In the genomic region with DNA sequence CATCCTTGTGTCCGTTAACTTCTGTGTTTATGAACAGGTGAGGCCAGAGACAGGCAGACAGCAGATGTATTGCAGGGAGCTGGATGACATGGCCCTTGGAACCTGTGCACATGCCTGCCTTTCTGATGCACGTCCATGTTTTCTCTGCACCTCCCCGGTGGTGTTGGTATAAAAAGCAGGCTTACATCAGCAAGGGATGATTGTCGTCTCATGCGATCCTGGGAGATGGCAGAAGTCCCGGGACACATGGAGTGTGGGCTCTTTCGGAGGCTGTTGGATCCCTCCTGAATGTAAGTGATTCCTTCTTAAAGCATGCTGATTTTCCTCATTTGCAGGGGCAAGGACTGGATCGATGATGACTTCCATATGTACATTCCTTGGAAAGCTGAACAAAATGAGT, we compare ENCODE assay signal across 20 cellular contexts.
A peak's percentile ranks its signal among the peaks of the same experiment; 100 is the strongest.
DNase-seq lines count a peak whose midpoint lies in the region; ATAC-seq, FAIRE-seq and TF ChIP-seq lines count a peak whose summit lies in the region.
"Had no signal": no experiment of that assay in that cellular context is flagged by ENCODE, and none has a peak within 500 bp of the region (broad histone marks: within the 10 kb centered on the region; RNA-seq: fewer than 3 reads in every experiment).

No MANE protein-coding gene starts in this region.

- intact Hi-C loops in HepG2 (cut with micrococcal nuclease; ENCODE audit: unreplicated experiment) (no loop called here), psoas muscle (cut with DNase I) (no loop called here)

- H4K20me1 ChIP-seq in HepG2 (ENCODE audit: insufficient read depth, low read length) = no peaks in the 10 kb centered on the region
- H4K20me1 ChIP-seq in hepatocyte (ENCODE audit: insufficient read depth, poor library complexity, severe bottlenecking) = no peaks in the 10 kb centered on the region

- H3K36me3 Mint-ChIP-seq in endothelial cell (ENCODE audit: low read depth, unreplicated experiment) = peaks cover 66% of the 10 kb centered on the region

- H2AFZ ChIP-seq in HepG2 (ENCODE audit: low read length) = no peak overlapping the region
- H2AFZ ChIP-seq in hepatocyte = no peak overlapping the region

- H3K9me3 ChIP-seq in liver (ENCODE audit: control insufficient read depth in 4 of 4, low read length in 3 of 4) (peaks cover 24 to 93% (median 89%) of the 10 kb centered on the region in 4 donors), HepG2 (ENCODE audit: low read length) (peaks cover 86% of the 10 kb centered on the region), psoas muscle (peaks cover 73% of the 10 kb centered on the region), hepatocyte (ENCODE audit: low read depth) (peaks cover 3% of the 10 kb centered on the region)

- no peak overlapping the region for H3K9ac ChIP-seq in liver (ENCODE audit: low read depth in 1 of 2, low read length in 2 of 2)
- no peak overlapping the region for H3K9ac ChIP-seq in HepG2 (ENCODE audit: insufficient read depth, low read depth, low read length)

- H3K27ac Mint-ChIP-seq in endothelial cell (ENCODE audit: unreplicated experiment) = no peak overlapping the region
- H3K27ac Mint-ChIP-seq: CD4-positive, alpha-beta T cell; HFFc6 had no signal

- in situ Hi-C loops in HepG2 (cut with HindIII; ENCODE audit: extremely low pct_ligation_motif_present, low pct_unique_long_range_greater_than_20kb) = no loop called here

- TF ChIP-seq EP300 in HepG2 (IDR thresholded peaks at IDR 0.05; ENCODE audit: low read depth in 2 of 2, low read length in 2 of 2) = no peak
- no peak for TF ChIP-seq EP300 in HepG2 (CRISPR knock-in tag; IDR thresholded peaks at IDR 0.05; ENCODE audit: borderline replicate concordance)

- H3K27me3 ChIP-seq in liver (ENCODE audit: control insufficient read depth in 4 of 4, insufficient read depth in 4 of 4, low read length in 3 of 4) = no peaks in the 10 kb centered on the region
- no peaks in the 10 kb centered on the region for H3K27me3 ChIP-seq in HepG2 (ENCODE audit: control insufficient read depth in 1 of 2, insufficient read depth in 2 of 2, low read length in 2 of 2)
- H3K27me3 ChIP-seq in psoas muscle (ENCODE audit: insufficient read depth in 3 of 3, low read length in 2 of 3) = no peaks in the 10 kb centered on the region
- H3K27me3 ChIP-seq in hepatocyte = no peaks in the 10 kb centered on the region

- H3K4me3 ChIP-seq in liver (ENCODE audit: low read depth in 1 of 3, low read length in 3 of 3) (peak overlapping the region in 2 of 3 donors; percentile 2 to 45), HepG2 (replicated peaks in 1 of 3; ENCODE audit: insufficient read depth in 1 of 3, low read depth in 2 of 3, low read length in 3 of 3) (no peak overlapping the region), psoas muscle (no peak overlapping the region), hepatocyte (no peak overlapping the region)
- H3K4me3 ChIP-seq: K562 had no signal

- no peak for ATAC-seq in HepG2
- ATAC-seq in psoas muscle = peak in 3 of 4 donors; percentile 31 to 50 (median 44)
- ATAC-seq: K562 had no signal

- H3K36me3 ChIP-seq in liver (ENCODE audit: control insufficient read depth in 4 of 4, insufficient read depth in 3 of 4, low read depth in 1 of 4, low read length in 3 of 4) (peaks cover 11 to 100% (median 77%) of the 10 kb centered on the region in 4 donors), HepG2 (replicated peaks in 1 of 2; ENCODE audit: control insufficient read depth in 1 of 2, insufficient read depth in 2 of 2, low read length in 2 of 2) (peaks cover 26 to 51% of the 10 kb centered on the region in 2 experiments), psoas muscle (ENCODE audit: insufficient read depth in 1 of 2, low read depth in 1 of 2) (peaks cover 0 to 79% of the 10 kb centered on the region in 2 donors), hepatocyte (replicated peaks; ENCODE audit: insufficient read depth, low read depth) (no peaks in the 10 kb centered on the region)

- TF ChIP-seq RAD21 in liver (IDR thresholded peaks at IDR 0.05) = no peak
- no peak for TF ChIP-seq RAD21 in HepG2 (CRISPR knock-in tag; IDR thresholded peaks at IDR 0.05)

- H3K4me1 ChIP-seq in liver (ENCODE audit: control insufficient read depth in 4 of 4, insufficient read depth in 4 of 4, low read length in 3 of 4) (no peaks in the 10 kb centered on the region), HepG2 (ENCODE audit: insufficient read depth, low read length) (no peaks in the 10 kb centered on the region), psoas muscle (no peaks in the 10 kb centered on the region), hepatocyte (ENCODE audit: insufficient read depth) (no peaks in the 10 kb centered on the region)

- BruUV-seq in HepG2 (replicated peaks; lab: Mats Ljungman, UMichigan) = no TSS peak

- H3K27me3 Mint-ChIP-seq in endothelial cell (ENCODE audit: unreplicated experiment) = peaks cover 7% of the 10 kb centered on the region
- H3K27me3 Mint-ChIP-seq: CD4-positive, alpha-beta T cell had no signal

- H3K9me2 ChIP-seq in hepatocyte (replicated peaks; ENCODE audit: insufficient read depth) = no peaks in the 10 kb centered on the region

- peaks cover 11% of the 10 kb centered on the region for H3K9me3 Mint-ChIP-seq in endothelial cell (ENCODE audit: unreplicated experiment)

- H3K4me2 ChIP-seq in HepG2 (ENCODE audit: low read depth, low read length) (no peak overlapping the region), hepatocyte (no peak overlapping the region)

- no peak for TF ChIP-seq POLR2A in HepG2 (IDR thresholded peaks at IDR 0.05; ENCODE audit: insufficient read depth in 1 of 2, low read depth in 2 of 2, low read length in 2 of 2)

- peak overlapping the region; percentile 16 for H3K4me3 Mint-ChIP-seq in endothelial cell (ENCODE audit: unreplicated experiment)
- H3K4me3 Mint-ChIP-seq: CD4-positive, alpha-beta T cell; HFFc6 had no signal

- no peaks in the 10 kb centered on the region for H3K79me2 ChIP-seq in HepG2 (ENCODE audit: insufficient read depth, low read length)
- H3K79me2 ChIP-seq in hepatocyte = no peaks in the 10 kb centered on the region

- H3K4me1 Mint-ChIP-seq in endothelial cell (ENCODE audit: unreplicated experiment) = no peaks in the 10 kb centered on the region

- no peak for TF ChIP-seq CTCF in liver (IDR thresholded peaks at IDR 0.05; ENCODE audit: low read depth, low read length, missing input control)
- no peak for TF ChIP-seq CTCF in HepG2 (CRISPR knock-in tag; IDR thresholded peaks at IDR 0.05)
- TF ChIP-seq CTCF in endothelial cell (IDR thresholded peaks at IDR 0.05; ENCODE audit: unreplicated experiment) = no peak
- no peak for TF ChIP-seq CTCF in psoas muscle (IDR thresholded peaks at IDR 0.05)
- TF ChIP-seq CTCF in hepatocyte (IDR thresholded peaks at IDR 0.05; ENCODE audit: poor library complexity) = no peak

- no peak for DNase-seq in HepG2 (ENCODE audit: low spot score)
- no peak for DNase-seq in endothelial cell (ENCODE audit: low spot score)
- DNase-seq in psoas muscle = no peak
- no peak for DNase-seq in occipital lobe (lab: John Stamatoyannopoulos, UW)
- DNase-seq in NCI-H510A (lab: John Stamatoyannopoulos, UW) = no peak
- DNase-seq in hepatocyte (ENCODE audit: low spot score) = no peak
- DNase-seq: CD4-positive, alpha-beta T cell; COR-L47; DMS79 treated with DMSO at 0.1 percent for 48 hours; H7; HFFc6; MM.1S; NCI-H1048; NCI-H1417 treated with DMSO at 0.1 percent for 48 hours; NCI-H187; NCI-H446; NCI-H526 treated with DMSO at 0.1 percent for 48 hours; RPMI8226 had no signal

- 86% methylated on average over 8 of the region's 8 CpGs for WGBS in liver
- 73% methylated on average over 3 of the region's 8 CpGs for WGBS in HepG2 (ENCODE audit: low lambda C conversion rate)
- WGBS in psoas muscle, 3 donors = 65 to 76% (median 73%) methylated on average over 8 of the region's 8 CpGs
- WGBS in hepatocyte (ENCODE audit: low lambda C conversion rate, missing lambda C conversion rate) = 85% methylated on average over 8 of the region's 8 CpGs

- no peak for FAIRE-seq in HepG2 (lab: Jason Lieb, UNC)
- FAIRE-seq: K562 had no signal

- POLR2A ChIA-PET in HepG2 (lab: Yijun Ruan, JAX) = no interaction called here

- H3K27ac ChIP-seq in liver (ENCODE audit: low read depth in 1 of 2, low read length in 2 of 2) (no peak overlapping the region), HepG2 (ENCODE audit: extremely low read length, insufficient read depth, low read length) (no peak overlapping the region), psoas muscle (no peak overlapping the region), hepatocyte (no peak overlapping the region)

- CTCF ChIA-PET in HepG2 (lab: Yijun Ruan, JAX; ENCODE audit: low intra/inter-chr PET ratio, low total read pairs) = no interaction called here

TF ChIP-seq in liver, 16 proteins besides CTCF, POLR2A, EP300 and RAD21 (continues in another document):
- TF ChIP-seq YY1 (IDR thresholded peaks at IDR 0.05) (no peak), GABPA (IDR thresholded peaks at IDR 0.05 in 1 of 2, conservative IDR thresholded peaks at IDR 0.05 in 1 of 2) (no peak), TAF1 (conservative IDR thresholded peaks at IDR 0.05) (no peak), FOXA1 (IDR thresholded peaks at IDR 0.05) (no peak), JUND (IDR thresholded peaks at IDR 0.05) (no peak), FOXA2 (IDR thresholded peaks at IDR 0.05) (no peak), RXRA (IDR thresholded peaks at IDR 0.05) (no peak)
- TF ChIP-seq, protein P1, sequence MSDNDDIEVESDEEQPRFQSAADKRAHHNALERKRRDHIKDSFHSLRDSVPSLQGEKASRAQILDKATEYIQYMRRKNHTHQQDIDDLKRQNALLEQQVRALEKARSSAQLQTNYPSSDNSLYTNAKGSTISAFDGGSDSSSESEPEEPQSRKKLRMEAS (IDR thresholded peaks at IDR 0.05) = no peak
- TF ChIP-seq, protein P2, sequence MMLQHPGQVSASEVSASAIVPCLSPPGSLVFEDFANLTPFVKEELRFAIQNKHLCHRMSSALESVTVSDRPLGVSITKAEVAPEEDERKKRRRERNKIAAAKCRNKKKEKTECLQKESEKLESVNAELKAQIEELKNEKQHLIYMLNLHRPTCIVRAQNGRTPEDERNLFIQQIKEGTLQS (IDR thresholded peaks at IDR 0.05) = no peak

TF ChIP-seq in HepG2, 621 proteins besides CTCF, POLR2A, EP300 and RAD21 (continues in another document):
- TF ChIP-seq ZNF546 (CRISPR knock-in tag; conservative IDR thresholded peaks at IDR 0.05) = no peak
- no peak for TF ChIP-seq NCOR1 (IDR thresholded peaks at IDR 0.05; ENCODE audit: borderline replicate concordance, low read length)
- TF ChIP-seq ZNF776 (CRISPR knock-in tag; IDR thresholded peaks at IDR 0.05) = no peak
- no peak for TF ChIP-seq ZNF17 (CRISPR knock-in tag; IDR thresholded peaks at IDR 0.05)
- TF ChIP-seq PHF20 (CRISPR knock-in tag; IDR thresholded peaks at IDR 0.05) = no peak
- no peak for TF ChIP-seq ZNF343 (CRISPR knock-in tag; IDR thresholded peaks at IDR 0.05)
- TF ChIP-seq ZC3H13 (CRISPR knock-in tag; IDR thresholded peaks at IDR 0.05) = no peak
- no peak for TF ChIP-seq ZNF878 (CRISPR knock-in tag; IDR thresholded peaks at IDR 0.05)
- TF ChIP-seq NFKB2 (CRISPR knock-in tag; IDR thresholded peaks at IDR 0.05; ENCODE audit: borderline replicate concordance) = no peak
- TF ChIP-seq HDAC6 (IDR thresholded peaks at IDR 0.05; ENCODE audit: low read depth, low read length) = no peak
- TF ChIP-seq PITX1 (CRISPR knock-in tag; IDR thresholded peaks at IDR 0.05) = no peak
- no peak for TF ChIP-seq TCF7L2 (IDR thresholded peaks at IDR 0.05; ENCODE audit: low read depth, low read length)
- TF ChIP-seq KLF12 (CRISPR knock-in tag; IDR thresholded peaks at IDR 0.05; ENCODE audit: borderline replicate concordance) = no peak

Comparison
In these comparisons a context has a peak if more than half of its experiments do, and no peak if none do; other contexts are left out.
1. H3K4me3 ChIP-seq: peak in liver (2 of 3); none in HepG2 (0 of 3), psoas muscle (single experiment) and hepatocyte (single experiment).